22 cellular contexts compared by ENCODE assay signal in the genomic region with DNA sequence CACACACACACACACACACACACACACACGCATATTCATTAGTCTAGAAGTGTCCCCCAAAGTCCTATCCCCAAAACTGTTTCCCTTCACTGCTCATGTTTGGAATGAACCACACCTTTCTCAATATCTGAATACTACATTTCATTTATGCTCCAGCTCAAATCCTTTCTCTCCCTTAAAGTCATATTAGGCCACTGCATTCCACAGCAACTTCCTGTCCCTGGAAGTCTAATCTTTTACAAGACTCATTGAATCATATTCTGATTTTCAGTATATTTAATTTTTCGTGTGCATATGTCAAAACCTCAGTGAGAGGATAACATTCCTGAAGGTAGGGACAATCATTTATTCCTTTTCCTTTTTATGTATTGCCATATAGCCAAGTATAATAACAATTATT.
DNase-seq lines count a peak whose midpoint lies in the region; TF ChIP-seq lines count a peak whose summit lies in the region.
"Had no signal": no experiment of that assay in that cellular context is flagged by ENCODE, and none has a peak within 500 bp of the region (broad histone marks: within the 10 kb centered on the region; RNA-seq: fewer than 3 reads in every experiment).

No MANE protein-coding gene starts in this region.

- peaks cover 67% of the 10 kb centered on the region for H3K9me3 Mint-ChIP-seq in endodermal cell

- no peak overlapping the region for H3K4me3 Mint-ChIP-seq in endodermal cell
- H3K4me3 Mint-ChIP-seq: CD14-positive monocyte; CD4-positive, alpha-beta T cell; CD8-positive, alpha-beta memory T cell; HFFc6 had no signal

- TF ChIP-seq CTCF in endodermal cell (conservative IDR thresholded peaks at IDR 0.05) = no peak
- TF ChIP-seq CTCF in right atrium auricular region (IDR thresholded peaks at IDR 0.05) = no peak

- no peaks in the 10 kb centered on the region for H3K27me3 Mint-ChIP-seq in endodermal cell (ENCODE audit: insufficient read depth)
- H3K27me3 Mint-ChIP-seq: CD4-positive, alpha-beta T cell had no signal

- H3K27ac ChIP-seq in endodermal cell (ENCODE audit: low read depth, low read length) (no peak overlapping the region), right atrium auricular region (no peak overlapping the region)
- H3K27ac ChIP-seq: A549; BLaER1 treated with 17β-estradiol and CSF1 and Interleukin-3, amounts not matched to agents 10 nM and 100 nM had no signal

- H3K36me3 ChIP-seq in adipocyte (ENCODE audit: control insufficient read depth, insufficient read depth, low read length, severe bottlenecking) (no peaks in the 10 kb centered on the region), endodermal cell (ENCODE audit: control insufficient read depth, insufficient read depth, low read length) (no peaks in the 10 kb centered on the region), right atrium auricular region (no peaks in the 10 kb centered on the region)
- H3K36me3 ChIP-seq: BE2C, HAP-1 had no signal

- H3K4me3 ChIP-seq in adipocyte (ENCODE audit: low read length) = peak overlapping the region; percentile 3
- H3K4me3 ChIP-seq in endodermal cell (ENCODE audit: low read length) = peak overlapping the region; percentile 18
- H3K4me3 ChIP-seq in right atrium auricular region = no peak overlapping the region
- H3K4me3 ChIP-seq: A549; BLaER1 treated with 17β-estradiol and CSF1 and Interleukin-3, amounts not matched to agents 10 nM and 100 nM; HAP-1 had no signal

- peak; percentile 32 for DNase-seq in EH (ENCODE audit: low read depth)
- no peak for DNase-seq in adipocyte (ENCODE audit: low read depth)
- DNase-seq in endodermal cell = no peak
- peak; percentile 40 for DNase-seq in iris pigment epithelial cell (ENCODE audit: low read depth)
- no peak for DNase-seq in right atrium auricular region (ENCODE audit: low spot score)
- DNase-seq in NCI-H2171 (lab: John Stamatoyannopoulos, UW) = no peak
- no peak for DNase-seq in NCI-H1105 treated with DMSO at 0.1 percent for 48 hours (lab: John Stamatoyannopoulos, UW)
- DNase-seq: 8988T; ACHN; AML-193; BE2C; Calu3; CD4-positive, alpha-beta T cell; CD8-positive, alpha-beta memory T cell; DMS53; DMS79 treated with DMSO at 0.1 percent for 48 hours; GOT3; HFFc6 had no signal

- H3K9me3 ChIP-seq in adipocyte (ENCODE audit: control insufficient read depth, low read length) = peaks cover 38% of the 10 kb centered on the region
- peaks cover 74% of the 10 kb centered on the region for H3K9me3 ChIP-seq in endodermal cell (ENCODE audit: control insufficient read depth, low read length)
- H3K9me3 ChIP-seq in right atrium auricular region = peaks cover 0 to 20% of the 10 kb centered on the region in 2 donors
- H3K9me3 ChIP-seq: BE2C had no signal

- no peak overlapping the region for H3K27ac Mint-ChIP-seq in endodermal cell
- H3K27ac Mint-ChIP-seq: CD14-positive monocyte; CD4-positive, alpha-beta T cell; CD8-positive, alpha-beta memory T cell; HFFc6 had no signal

- H3K4me1 ChIP-seq in adipocyte (ENCODE audit: control insufficient read depth, insufficient read depth, low read length) (no peaks in the 10 kb centered on the region), endodermal cell (ENCODE audit: control insufficient read depth, insufficient read depth, low read length) (no peaks in the 10 kb centered on the region), right atrium auricular region (no peaks in the 10 kb centered on the region)
- H3K4me1 ChIP-seq: A549, BE2C, HAP-1 had no signal

- no peaks in the 10 kb centered on the region for H3K27me3 ChIP-seq in adipocyte (replicated peaks; ENCODE audit: control insufficient read depth, insufficient read depth, low read length)
- H3K27me3 ChIP-seq in endodermal cell (ENCODE audit: control insufficient read depth, insufficient read depth, low read length, poor library complexity, severe bottlenecking) = no peaks in the 10 kb centered on the region
- H3K27me3 ChIP-seq in right atrium auricular region = no peaks in the 10 kb centered on the region
- H3K27me3 ChIP-seq: BE2C; BLaER1 treated with 17β-estradiol and CSF1 and Interleukin-3, amounts not matched to agents 10 nM and 100 nM had no signal

- H3K4me1 Mint-ChIP-seq in endodermal cell = peaks cover 3% of the 10 kb centered on the region
- H3K4me1 Mint-ChIP-seq: CD14-positive monocyte; CD8-positive, alpha-beta memory T cell had no signal

- no peaks in the 10 kb centered on the region for H3K36me3 Mint-ChIP-seq in endodermal cell (ENCODE audit: low read depth)
- H3K36me3 Mint-ChIP-seq: CD14-positive monocyte; CD8-positive, alpha-beta memory T cell had no signal

- WGBS in endodermal cell (ENCODE audit: insufficient coverage in 1 of 2, insufficient read length in 1 of 2), 2 experiments = 92% methylated on average over 2 of the region's 2 CpGs; no CpG with 5 or more reads in 1 of the 2 experiments

- no peak overlapping the region for H3K9ac ChIP-seq in adipocyte (ENCODE audit: low read length)
- no peak overlapping the region for H3K9ac ChIP-seq in endodermal cell (ENCODE audit: extremely low read depth, low read length, poor library complexity, severe bottlenecking)
- H3K9ac ChIP-seq: BLaER1 treated with 17β-estradiol and CSF1 and Interleukin-3, amounts not matched to agents 10 nM and 100 nM had no signal

Comparison
In these comparisons a context has a peak if more than half of its experiments do, and no peak if none do; other contexts are left out.
1. DNase-seq: peak in EH (single experiment) and iris pigment epithelial cell (single experiment); none in adipocyte (single experiment), endodermal cell (single experiment), right atrium auricular region (single experiment), NCI-H2171 (single experiment) and NCI-H1105 treated with DMSO at 0.1 percent for 48 hours (single experiment).
2. H3K4me3 ChIP-seq: peak in adipocyte (single experiment) and endodermal cell (single experiment); none in right atrium auricular region (0 of 2).